23 cellular contexts compared by ENCODE assay signal in the genomic region with DNA sequence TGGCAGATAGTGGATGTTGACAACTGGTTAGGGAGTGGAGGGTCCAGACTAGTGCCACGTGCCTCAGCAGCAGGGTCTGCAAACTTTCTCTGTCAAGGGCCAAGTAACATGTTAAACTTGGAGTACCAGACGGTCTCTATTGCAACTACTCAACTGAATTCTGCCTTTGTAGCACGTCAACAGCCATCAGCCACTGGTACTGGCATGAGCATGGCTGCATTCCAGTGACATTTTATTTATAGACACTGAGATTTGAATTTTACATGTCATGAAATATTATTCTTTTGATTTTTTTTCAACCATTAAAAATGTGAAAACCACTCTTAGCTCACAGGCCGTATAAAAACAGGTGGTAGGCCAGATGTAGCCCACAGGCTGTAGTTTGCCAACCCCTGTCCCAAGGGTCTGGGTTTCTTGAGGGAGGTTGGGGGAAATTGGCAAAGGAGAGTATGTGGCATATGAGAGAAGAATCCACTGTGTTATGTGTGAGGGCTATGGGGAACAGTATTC.
DNase-seq lines count a peak whose midpoint lies in the region; ATAC-seq and TF ChIP-seq lines count a peak whose summit lies in the region.
"Had no signal": no experiment of that assay in that cellular context is flagged by ENCODE, and none has a peak within 500 bp of the region (broad histone marks: within the 10 kb centered on the region; RNA-seq: fewer than 3 reads in every experiment).

No MANE protein-coding gene starts in this region.

- peak overlapping the region; percentile 20 for H3K4me3 ChIP-seq in AG10803 (ENCODE audit: low read length)
- H3K4me3 ChIP-seq in skeletal muscle satellite cell (ENCODE audit: low read length): no peak overlapping the region
- H3K4me3 ChIP-seq: A549, GM23338, Peyer's patch, stomach, uterus had no signal

- intact Hi-C loops in left cardiac atrium (cut with DNase I): no loop called here

- DNase-seq in AG10803 (ENCODE audit: low read depth) (no peak), NCI-H446 (lab: John Stamatoyannopoulos, UW) (peak; percentile 47 to 89), left cardiac atrium (no peak), DMS153 (lab: John Stamatoyannopoulos, UW) (no peak), GDM1 (lab: John Stamatoyannopoulos, UW) (no peak)
- DNase-seq: activated CD4-positive, alpha-beta memory T cell treated with anti-CD3 and anti-CD28 coated beads, Interleukin-2, amount 10 ng/mL, durations not matched to agents 7 days and 5 days; activated naive CD4-positive, alpha-beta T cell treated with anti-CD3 and anti-CD28 coated beads for 36 hours; activated T-cell treated with anti-CD3 and anti-CD28 coated beads, Interleukin-2, amount 50 U/mL, for 1 hour; C1 segment of cervical spinal cord; effector memory CD4-positive, alpha-beta T cell; glutamatergic neuron; KG1; NCI-H2029; Peyer's patch; stimulated activated CD4-positive, alpha-beta T cell treated with anti-CD3 and anti-CD28 coated beads, Interleukin-4, amount 100 ng/mL, for 4 hours; stomach; uterus had no signal

- H3K9ac ChIP-seq in skeletal muscle satellite cell (ENCODE audit: low read depth, low read length): no peak overlapping the region

- no peaks in the 10 kb centered on the region for H3K36me3 ChIP-seq in skeletal muscle satellite cell (ENCODE audit: insufficient read depth, low read length)
- H3K36me3 ChIP-seq: Peyer's patch, stomach, uterus had no signal

- peaks cover 10% of the 10 kb centered on the region for H3K4me1 ChIP-seq in skeletal muscle satellite cell (ENCODE audit: control insufficient read depth, insufficient read depth, low read length)
- H3K4me1 ChIP-seq: A549, Peyer's patch, stomach, uterus had no signal

- H3K9me3 ChIP-seq in skeletal muscle satellite cell (replicated peaks; ENCODE audit: low read length): no peaks in the 10 kb centered on the region
- H3K9me3 ChIP-seq: A549, Peyer's patch, stomach, uterus had no signal

- no peaks in the 10 kb centered on the region for H3K27me3 ChIP-seq in skeletal muscle satellite cell (ENCODE audit: control insufficient read depth, insufficient read depth, low read length)
- H3K27me3 ChIP-seq: Peyer's patch, stomach, uterus had no signal

- ATAC-seq in left cardiac atrium (peak; percentile 48 to 81), HG03460 (IDR thresholded peaks at IDR 0.05; ENCODE audit: unreplicated experiment) (no peak), GM18498 (IDR thresholded peaks at IDR 0.05; ENCODE audit: unreplicated experiment) (no peak)
- ATAC-seq: A549, GM23338, left lobe of liver had no signal

- peak overlapping the region; percentile 27 for H3K4me2 ChIP-seq in skeletal muscle satellite cell (ENCODE audit: low read length)
- H3K4me2 ChIP-seq: A549, GM23338 had no signal

- TF ChIP-seq CTCF in AG10803 (conservative IDR thresholded peaks at IDR 0.05; ENCODE audit: low read length): no peak

Comparison
In these comparisons a context has a peak if more than half of its experiments do, and no peak if none do; other contexts are left out.
1. DNase-seq: peak in NCI-H446 (2 of 2); none in AG10803 (single experiment), left cardiac atrium (single experiment), DMS153 (single experiment) and GDM1 (single experiment).
2. ATAC-seq: peak in left cardiac atrium (2 of 2); none in HG03460 (single experiment) and GM18498 (single experiment).